Comparison of ENCODE assay signal across 8 cellular contexts in the genomic region with DNA sequence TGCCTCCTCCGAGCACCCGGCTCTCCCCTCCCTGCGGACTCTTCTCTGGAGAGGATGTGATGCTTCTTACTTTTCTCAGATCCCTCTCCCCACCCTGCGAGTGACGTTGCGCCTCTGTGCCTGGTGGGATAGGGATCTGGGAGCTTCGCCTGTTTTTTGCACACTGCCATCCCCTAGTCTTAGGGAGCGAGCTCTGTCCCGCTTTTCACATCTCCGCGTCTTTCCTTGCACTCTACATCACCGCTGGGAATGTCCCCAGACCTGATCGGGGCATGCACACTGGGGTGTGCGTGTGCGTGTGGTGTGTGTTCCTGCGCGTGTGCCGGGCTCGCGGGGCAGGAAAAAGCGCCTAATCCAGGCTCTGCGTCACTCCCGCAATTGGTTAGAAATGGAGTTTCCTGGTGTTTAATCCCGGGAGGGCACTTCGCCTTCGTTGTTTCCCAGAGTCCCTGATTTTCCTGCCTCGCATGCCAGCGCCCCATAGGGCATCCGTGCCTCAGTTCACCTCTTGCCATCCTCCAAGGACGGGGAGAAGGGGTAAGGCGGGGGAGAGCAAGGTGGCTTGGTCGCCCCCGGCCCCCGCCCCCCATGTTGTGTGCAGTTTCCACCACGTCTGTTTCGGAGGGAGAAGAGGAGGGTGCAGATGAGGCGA. TPM values are rescaled to one million over a fixed set of nuclear protein-coding genes. Genes with fewer than 3 reads are reported as not detected.
DNase-seq lines count a peak whose midpoint lies in the region; ATAC-seq, FAIRE-seq and TF ChIP-seq lines count a peak whose summit lies in the region.

No MANE protein-coding gene starts in this region.

- no peak for TF ChIP-seq EP300 in HepG2 (IDR thresholded peaks at IDR 0.05; ENCODE audit: low read depth in 2 of 2, low read length in 2 of 2)
- no peak for TF ChIP-seq EP300 in HepG2 (CRISPR knock-in tag; IDR thresholded peaks at IDR 0.05; ENCODE audit: borderline replicate concordance)

- ATAC-seq in HepG2 (no peak), memory B cell (ENCODE audit: low read depth) (no peak), HG02798 (IDR thresholded peaks at IDR 0.05; ENCODE audit: poor library complexity, unreplicated experiment) (no peak)

- DNase-seq in HepG2 (ENCODE audit: low spot score) (no peak), memory B cell (ENCODE audit: low spot score in 2 of 2) (no peak), thyroid gland (peak in 1 of 2 donors; percentile 21), HCEC 1CT (no peak)
- no peak for DNase-seq in stimulated activated CD4-positive, alpha-beta T cell treated with anti-CD3 and anti-CD28 coated beads, Interleukin-15, amount 100 ng/mL, for 24 hours

- FAIRE-seq in HepG2 (lab: Jason Lieb, UNC): no peak

- no peaks in the 10 kb centered on the region for H3K36me3 Mint-ChIP-seq in memory B cell

- peak overlapping the region in 1 of 2 donors; percentile 15 for H3K9ac ChIP-seq in liver (ENCODE audit: low read depth in 1 of 2, low read length in 2 of 2)
- H3K9ac ChIP-seq in HepG2 (ENCODE audit: insufficient read depth, low read depth, low read length): no peak overlapping the region

- peak overlapping the region; percentile 55 for H3K27ac Mint-ChIP-seq in memory B cell

- H3K9me3 ChIP-seq in liver (ENCODE audit: control insufficient read depth in 4 of 4, low read length in 3 of 4) (no peaks in the 10 kb centered on the region), HepG2 (ENCODE audit: low read length) (no peaks in the 10 kb centered on the region), thyroid gland (no peaks in the 10 kb centered on the region)

- intact Hi-C loops in HepG2 (cut with micrococcal nuclease; ENCODE audit: unreplicated experiment) (loop anchor here (10.0 kb wide), 1 partner anchor 85 kb away; no protein-coding TSS in a partner anchor), thyroid gland (cut with DNase I) (loop anchor here (10.0 kb wide), 2 partner anchors 75 to 85 kb away; partner anchors contain the start of gene PTTG2)

- BruUV-seq in HepG2 (replicated peaks; lab: Mats Ljungman, UMichigan): no TSS peak

- H3K9me3 Mint-ChIP-seq in memory B cell: no peaks in the 10 kb centered on the region

- H3K79me2 ChIP-seq in HepG2 (ENCODE audit: insufficient read depth, low read length): no peaks in the 10 kb centered on the region

- H3K4me3 ChIP-seq in liver (ENCODE audit: low read depth in 1 of 3, low read length in 3 of 3): peak overlapping the region in 2 of 3 donors; percentile 1 to 96
- no peak overlapping the region for H3K4me3 ChIP-seq in HepG2 (replicated peaks in 1 of 3; ENCODE audit: insufficient read depth in 1 of 3, low read depth in 2 of 3, low read length in 3 of 3)
- H3K4me3 ChIP-seq in thyroid gland (replicated peaks in 1 of 3): peak overlapping the region; percentile 27 to 94 (median 77)

- WGBS in liver: 32% methylated on average over 37 of the region's 37 CpGs
- WGBS in HepG2 (ENCODE audit: low lambda C conversion rate): 82% methylated on average over 36 of the region's 37 CpGs
- 17 to 29% methylated on average over 37 of the region's 37 CpGs for whole genome bisulfite sequencing in thyroid gland, 2 donors

- H2AFZ ChIP-seq in HepG2 (ENCODE audit: low read length): no peak overlapping the region

- in situ Hi-C loops in HepG2 (cut with HindIII; ENCODE audit: extremely low pct_ligation_motif_present, low pct_unique_long_range_greater_than_20kb): no loop called here

- no peak for TF ChIP-seq RAD21 in liver (IDR thresholded peaks at IDR 0.05)
- TF ChIP-seq RAD21 in HepG2 (CRISPR knock-in tag; IDR thresholded peaks at IDR 0.05): no peak

- no peaks in the 10 kb centered on the region for H4K20me1 ChIP-seq in HepG2 (ENCODE audit: insufficient read depth, low read length)

- POLR2A ChIA-PET in HepG2 (lab: Yijun Ruan, JAX): no interaction called here

- no peaks in the 10 kb centered on the region for H3K36me3 ChIP-seq in liver (ENCODE audit: control insufficient read depth in 4 of 4, insufficient read depth in 3 of 4, low read depth in 1 of 4, low read length in 3 of 4)
- H3K36me3 ChIP-seq in HepG2 (replicated peaks in 1 of 2; ENCODE audit: control insufficient read depth in 1 of 2, insufficient read depth in 2 of 2, low read length in 2 of 2): no peaks in the 10 kb centered on the region
- H3K36me3 ChIP-seq in thyroid gland: no peaks in the 10 kb centered on the region

- H3K4me2 ChIP-seq in HepG2 (ENCODE audit: low read depth, low read length): no peak overlapping the region

- no peaks in the 10 kb centered on the region for H3K27me3 Mint-ChIP-seq in memory B cell

- TF ChIP-seq CTCF in liver (IDR thresholded peaks at IDR 0.05; ENCODE audit: low read depth, low read length, missing input control) (no peak), HepG2 (CRISPR knock-in tag; IDR thresholded peaks at IDR 0.05) (no peak), thyroid gland (IDR thresholded peaks at IDR 0.05) (peak in 1 of 6 experiments; percentile 58)

- peak overlapping the region; percentile 90 for H3K4me3 Mint-ChIP-seq in memory B cell

- TF ChIP-seq POLR2A in HepG2 (IDR thresholded peaks at IDR 0.05; ENCODE audit: insufficient read depth in 1 of 2, low read depth in 2 of 2, low read length in 2 of 2) (no peak), thyroid gland (IDR thresholded peaks at IDR 0.05) (no peak)

- H3K27me3 ChIP-seq in liver (ENCODE audit: control insufficient read depth in 4 of 4, insufficient read depth in 4 of 4, low read length in 3 of 4) (no peaks in the 10 kb centered on the region), HepG2 (ENCODE audit: control insufficient read depth in 1 of 2, insufficient read depth in 2 of 2, low read length in 2 of 2) (peaks cover 1 to 27% of the 10 kb centered on the region in 2 experiments; a peak in 2 of 5 replicates), thyroid gland (no peaks in the 10 kb centered on the region)

- peaks cover 0 to 18% (median 6%) of the 10 kb centered on the region in 4 donors for H3K4me1 ChIP-seq in liver (ENCODE audit: control insufficient read depth in 4 of 4, insufficient read depth in 4 of 4, low read length in 3 of 4)
- H3K4me1 ChIP-seq in HepG2 (ENCODE audit: insufficient read depth, low read length): peaks cover 7% of the 10 kb centered on the region; the same call in 1 of the 2 replicates
- H3K4me1 ChIP-seq in thyroid gland: peaks cover 0 to 9% of the 10 kb centered on the region in 2 donors

- H3K4me1 Mint-ChIP-seq in memory B cell: peaks cover 29% of the 10 kb centered on the region

- CTCF ChIA-PET in HepG2 (lab: Yijun Ruan, JAX; ENCODE audit: low intra/inter-chr PET ratio, low total read pairs): no interaction called here

- H3K27ac ChIP-seq in liver (ENCODE audit: low read depth in 1 of 2, low read length in 2 of 2): peak overlapping the region; percentile 80 to 83
- H3K27ac ChIP-seq in HepG2 (ENCODE audit: extremely low read length, insufficient read depth, low read length): no peak overlapping the region
- peak overlapping the region; percentile 83 for H3K27ac ChIP-seq in cingulate gyrus (ENCODE audit: low read depth, low read length)
- H3K27ac ChIP-seq in thyroid gland: peak overlapping the region in 2 of 3 donors; percentile 78 to 89

TF ChIP-seq in liver, 16 proteins besides CTCF, POLR2A, EP300 and RAD21 (continues in another document):
- TF ChIP-seq, protein P1, sequence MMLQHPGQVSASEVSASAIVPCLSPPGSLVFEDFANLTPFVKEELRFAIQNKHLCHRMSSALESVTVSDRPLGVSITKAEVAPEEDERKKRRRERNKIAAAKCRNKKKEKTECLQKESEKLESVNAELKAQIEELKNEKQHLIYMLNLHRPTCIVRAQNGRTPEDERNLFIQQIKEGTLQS (IDR thresholded peaks at IDR 0.05): no peak
- TF ChIP-seq HNF4A (conservative IDR thresholded peaks at IDR 0.05) (no peak), JUND (IDR thresholded peaks at IDR 0.05) (no peak), FOXA2 (IDR thresholded peaks at IDR 0.05) (no peak), GABPA (IDR thresholded peaks at IDR 0.05 in 1 of 2, conservative IDR thresholded peaks at IDR 0.05 in 1 of 2) (no peak), HNF4G (IDR thresholded peaks at IDR 0.05) (no peak)

TF ChIP-seq in HepG2, 621 proteins besides CTCF, POLR2A, EP300 and RAD21 (continues in another document):
- TF ChIP-seq, protein P2, sequence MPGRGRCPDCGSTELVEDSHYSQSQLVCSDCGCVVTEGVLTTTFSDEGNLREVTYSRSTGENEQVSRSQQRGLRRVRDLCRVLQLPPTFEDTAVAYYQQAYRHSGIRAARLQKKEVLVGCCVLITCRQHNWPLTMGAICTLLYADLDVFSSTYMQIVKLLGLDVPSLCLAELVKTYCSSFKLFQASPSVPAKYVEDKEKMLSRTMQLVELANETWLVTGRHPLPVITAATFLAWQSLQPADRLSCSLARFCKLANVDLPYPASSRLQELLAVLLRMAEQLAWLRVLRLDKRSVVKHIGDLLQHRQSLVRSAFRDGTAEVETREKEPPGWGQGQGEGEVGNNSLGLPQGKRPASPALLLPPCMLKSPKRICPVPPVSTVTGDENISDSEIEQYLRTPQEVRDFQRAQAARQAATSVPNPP (CRISPR knock-in tag; IDR thresholded peaks at IDR 0.05): no peak
- TF ChIP-seq RNF2 (conservative IDR thresholded peaks at IDR 0.05; ENCODE audit: low read depth) (no peak), NKX3-1 (CRISPR knock-in tag; IDR thresholded peaks at IDR 0.05) (no peak)

RNA-seq across cellular contexts. Expression of gene TBC1D1, which starts 0.9 kb away (rescaled TPM):
- total RNA-seq in liver (10 to 100 TPM; 25.5 to 41.4 TPM), HepG2 (2016; rRNA removed; fragmentation: Illumina TruSeq; extraction: Trizol) (62.8 and 72.4 TPM in 2 replicates), thyroid gland (100 to 1,000 TPM; 192 to 284 (median 230) TPM)
- polyA plus RNA-seq in liver (10 to 100 TPM; 15.6 to 16.4 TPM), HepG2 (2011; rRNA removed) (35.1 and 37.3 TPM in 2 replicates)
- total RNA-seq in HepG2 (2016; cell fraction: cytosol; rRNA removed; fragmentation: Illumina TruSeq; extraction: Trizol; ENCODE audit: low read depth): 64.8 and 77.1 TPM in 2 replicates
- 53.2 and 64.4 TPM in 2 replicates for total RNA-seq in HepG2 (2016; cell fraction: insoluble cytoplasmic fraction; rRNA removed; fragmentation: Illumina TruSeq; extraction: Trizol)
- 145 TPM in 2 replicates for total RNA-seq in HepG2 (2016; cell fraction: membrane; rRNA removed; fragmentation: Illumina TruSeq; extraction: Trizol)
- total RNA-seq in HepG2 (2016; cell fraction: nucleus; rRNA removed; fragmentation: Illumina TruSeq; extraction: Trizol): 39.0 and 39.8 TPM in 2 replicates
- polyA plus RNA-seq in HepG2 (2011; cell fraction: cytosol; rRNA removed): 45.5 and 45.8 TPM in 2 replicates
- polyA plus RNA-seq in HepG2 (2011; cell fraction: nucleus; rRNA removed): 28.9 and 31.3 TPM in 2 replicates
- polyA plus RNA-seq in HepG2 (2012): 36.5 and 47.0 TPM in 2 replicates
- 59.1 and 60.0 TPM in 2 replicates for polyA plus RNA-seq in HepG2 (2016; cell fraction: cytosol; fragmentation: Illumina TruSeq; extraction: Trizol; ENCODE audit: low read depth)
- polyA plus RNA-seq in HepG2 (2016; cell fraction: insoluble cytoplasmic fraction; fragmentation: Illumina TruSeq; extraction: Trizol; ENCODE audit: low read depth): 66.3 and 68.6 TPM in 2 replicates
- polyA plus RNA-seq in HepG2 (2016; cell fraction: membrane; fragmentation: Illumina TruSeq; extraction: Trizol; ENCODE audit: low read depth): 115 and 125 TPM in 2 replicates
- 43.0 and 44.9 TPM in 2 replicates for polyA plus RNA-seq in HepG2 (2016; cell fraction: nucleus; fragmentation: Illumina TruSeq; extraction: Trizol; ENCODE audit: insufficient read depth, low read depth)
- 22.7 and 52.3 TPM in 2 replicates for polyA minus RNA-seq in HepG2 (2011; rRNA and poly(A)+ RNA removed; ENCODE audit: low replicate concordance)
- 39.2 and 52.8 TPM in 2 replicates for polyA minus RNA-seq in HepG2 (2011; cell fraction: cytosol; rRNA and poly(A)+ RNA removed)
- 33.9 and 36.3 TPM in 2 replicates for polyA minus RNA-seq in HepG2 (2011; cell fraction: nucleus; rRNA and poly(A)+ RNA removed)

Comparison
In these comparisons a context has a peak if more than half of its experiments do, and no peak if none do; other contexts are left out.
1. H3K4me3 ChIP-seq: peak in liver (2 of 3) and thyroid gland (3 of 3); none in HepG2 (0 of 3).